ENCODE assay signal across 8 cellular contexts in genomic region chr15:62125763-62126162, GRCh38. TPM values are rescaled to one million over a fixed set of nuclear protein-coding genes. Genes with fewer than 3 reads are reported as not detected.
A peak's percentile ranks its signal among the peaks of the same experiment; 100 is the strongest.
DNase-seq lines count a peak whose midpoint lies in the region; ATAC-seq and TF ChIP-seq lines count a peak whose summit lies in the region.

No MANE protein-coding gene starts in this region.

- DNase-seq in H4 (ENCODE audit: low spot score) (peak; percentile 69), NCI-H446 treated with DMSO at 0.1 percent for 48 hours (lab: John Stamatoyannopoulos, UW) (peak; percentile 31), colonic mucosa (peak; percentile 74), renal cortical epithelial cell (ENCODE audit: low read depth) (peak; percentile 70), hepatic stellate cell (ENCODE audit: low spot score) (no peak)
- DNase-seq in stimulated activated naive CD4-positive, alpha-beta T cell treated with Interleukin-2 at 50 U/mL for 16 hours (lab: John Stamatoyannopoulos, UW), result no peak
- no peak for DNase-seq in naive thymus-derived CD4-positive, alpha-beta T cell
- DNase-seq in T-helper 2 cell treated with Interferon-gamma antibody and Interleukin-4, amounts not matched to agents 5 μg/mL and 100 μg/mL, for 36 hours (ENCODE audit: low spot score), result no peak

- no peaks in the 10 kb centered on the region for H3K9me3 ChIP-seq in colonic mucosa
- H3K9me3 ChIP-seq in naive thymus-derived CD4-positive, alpha-beta T cell (ENCODE audit: control insufficient read depth in 2 of 3, low read length in 3 of 3), result no peaks in the 10 kb centered on the region

- H3K4me3 ChIP-seq in colonic mucosa, result no peak overlapping the region
- H3K4me3 ChIP-seq in naive thymus-derived CD4-positive, alpha-beta T cell (ENCODE audit: low read length), result no peak overlapping the region

- intact Hi-C loops in colonic mucosa (cut with DNase I), result no loop called here
- intact Hi-C loops in naive thymus-derived CD4-positive, alpha-beta T cell (cut with micrococcal nuclease), result no loop called here

- H3K27me3 Mint-ChIP-seq in naive thymus-derived CD4-positive, alpha-beta T cell, result peaks cover 0 to 10% (median 0%) of the 10 kb centered on the region in 5 donors
- H3K27me3 Mint-ChIP-seq in T-helper 2 cell treated with Interferon-gamma antibody and Interleukin-4, amounts not matched to agents 5 μg/mL and 100 μg/mL, for 36 hours (ENCODE audit: low read depth), result peaks cover 23% of the 10 kb centered on the region

- H3K36me3 ChIP-seq in colonic mucosa, result no peaks in the 10 kb centered on the region
- no peaks in the 10 kb centered on the region for H3K36me3 ChIP-seq in naive thymus-derived CD4-positive, alpha-beta T cell (ENCODE audit: control insufficient read depth in 2 of 3, insufficient read depth in 3 of 3, low read length in 3 of 3)

- peak; percentile 42 for TF ChIP-seq CTCF in colonic mucosa (IDR thresholded peaks at IDR 0.05)

- no peaks in the 10 kb centered on the region for H3K36me3 Mint-ChIP-seq in naive thymus-derived CD4-positive, alpha-beta T cell
- no peaks in the 10 kb centered on the region for H3K36me3 Mint-ChIP-seq in T-helper 2 cell treated with Interferon-gamma antibody and Interleukin-4, amounts not matched to agents 5 μg/mL and 100 μg/mL, for 36 hours (ENCODE audit: low read depth)

- peaks cover 32 to 44% (median 39%) of the 10 kb centered on the region in 7 donors for H3K4me1 Mint-ChIP-seq in naive thymus-derived CD4-positive, alpha-beta T cell
- H3K4me1 Mint-ChIP-seq in T-helper 2 cell treated with Interferon-gamma antibody and Interleukin-4, amounts not matched to agents 5 μg/mL and 100 μg/mL, for 36 hours (ENCODE audit: low read depth), result peaks cover 34% of the 10 kb centered on the region

- peak overlapping the region in 2 of 9 donors; percentile 0 to 64 for H3K27ac Mint-ChIP-seq in naive thymus-derived CD4-positive, alpha-beta T cell
- no peak overlapping the region for H3K27ac Mint-ChIP-seq in T-helper 2 cell treated with Interferon-gamma antibody and Interleukin-4, amounts not matched to agents 5 μg/mL and 100 μg/mL, for 36 hours

- peaks cover 0 to 5% (median 0%) of the 10 kb centered on the region in 11 donors for H3K9me3 Mint-ChIP-seq in naive thymus-derived CD4-positive, alpha-beta T cell
- no peaks in the 10 kb centered on the region for H3K9me3 Mint-ChIP-seq in T-helper 2 cell treated with Interferon-gamma antibody and Interleukin-4, amounts not matched to agents 5 μg/mL and 100 μg/mL, for 36 hours

- H3K9ac ChIP-seq in colonic mucosa (ENCODE audit: low read depth in 2 of 2, low read length in 2 of 2), result no peak overlapping the region

- CTCF ChIA-PET in naive thymus-derived CD4-positive, alpha-beta T cell (lab: Charles Lee), result no interaction called here

- peak overlapping the region; percentile 15 for H3K27ac ChIP-seq in colonic mucosa
- H3K27ac ChIP-seq in naive thymus-derived CD4-positive, alpha-beta T cell (ENCODE audit: low read depth, low read length), result no peak overlapping the region

- H3K27me3 ChIP-seq in colonic mucosa, result no peaks in the 10 kb centered on the region
- H3K27me3 ChIP-seq in naive thymus-derived CD4-positive, alpha-beta T cell (ENCODE audit: control insufficient read depth in 2 of 2, insufficient read depth in 2 of 2, low read length in 2 of 2), result no peaks in the 10 kb centered on the region

- H3K4me1 ChIP-seq in colonic mucosa, result peaks cover 12% of the 10 kb centered on the region
- peaks cover 12 to 15% of the 10 kb centered on the region in 2 donors for H3K4me1 ChIP-seq in naive thymus-derived CD4-positive, alpha-beta T cell (ENCODE audit: control insufficient read depth in 2 of 2, insufficient read depth in 2 of 2, low read length in 2 of 2)

- POLR2A ChIA-PET in naive thymus-derived CD4-positive, alpha-beta T cell (lab: Charles Lee), result no interaction called here

- ATAC-seq in naive thymus-derived CD4-positive, alpha-beta T cell, result no peak

- H3K4me3 Mint-ChIP-seq in naive thymus-derived CD4-positive, alpha-beta T cell, result no peak overlapping the region
- H3K4me3 Mint-ChIP-seq in T-helper 2 cell treated with Interferon-gamma antibody and Interleukin-4, amounts not matched to agents 5 μg/mL and 100 μg/mL, for 36 hours, result no peak overlapping the region

RNA-seq across cellular contexts. Expression of gene C2CD4B, which starts 39.3 kb away (rescaled TPM):
- not detected in 2 replicates for total RNA-seq in H4 (2014; rRNA removed; shearing (Covaris generic))
- 1 to 10 TPM; 2.6 to 5.4 TPM for total RNA-seq in colonic mucosa
- total RNA-seq in renal cortical epithelial cell, result 0.17 and 0.70 TPM in 2 replicates
- under 1 TPM in 2 of 5 experiments, not detected in 3; 0.15 to 0.24 TPM for total RNA-seq in naive thymus-derived CD4-positive, alpha-beta T cell
- polyA plus RNA-seq in naive thymus-derived CD4-positive, alpha-beta T cell, result not detected

RNA-seq across cellular contexts. Expression of gene C2CD4A, which starts 59.0 kb away (rescaled TPM):
- total RNA-seq in H4 (2014; rRNA removed; shearing (Covaris generic)), result not detected in 2 replicates
- total RNA-seq in colonic mucosa (1 to 10 TPM; 2.4 to 3.7 TPM), renal cortical epithelial cell (under 0.01 and 11.7 TPM in 2 replicates)
- not detected for total RNA-seq in naive thymus-derived CD4-positive, alpha-beta T cell
- polyA plus RNA-seq in naive thymus-derived CD4-positive, alpha-beta T cell, result not detected

Comparison
In these comparisons a context has a peak if more than half of its experiments do, and no peak if none do; other contexts are left out.
1. DNase-seq: peak in H4 (single experiment), NCI-H446 treated with DMSO at 0.1 percent for 48 hours (single experiment), colonic mucosa (single experiment) and renal cortical epithelial cell (single experiment); none in stimulated activated naive CD4-positive, alpha-beta T cell treated with Interleukin-2 at 50 U/mL for 16 hours (single experiment), naive thymus-derived CD4-positive, alpha-beta T cell (0 of 9), T-helper 2 cell treated with Interferon-gamma antibody and Interleukin-4, amounts not matched to agents 5 μg/mL and 100 μg/mL, for 36 hours (single experiment) and hepatic stellate cell (single experiment).